8 cellular contexts compared by ENCODE assay signal in the genomic region with DNA sequence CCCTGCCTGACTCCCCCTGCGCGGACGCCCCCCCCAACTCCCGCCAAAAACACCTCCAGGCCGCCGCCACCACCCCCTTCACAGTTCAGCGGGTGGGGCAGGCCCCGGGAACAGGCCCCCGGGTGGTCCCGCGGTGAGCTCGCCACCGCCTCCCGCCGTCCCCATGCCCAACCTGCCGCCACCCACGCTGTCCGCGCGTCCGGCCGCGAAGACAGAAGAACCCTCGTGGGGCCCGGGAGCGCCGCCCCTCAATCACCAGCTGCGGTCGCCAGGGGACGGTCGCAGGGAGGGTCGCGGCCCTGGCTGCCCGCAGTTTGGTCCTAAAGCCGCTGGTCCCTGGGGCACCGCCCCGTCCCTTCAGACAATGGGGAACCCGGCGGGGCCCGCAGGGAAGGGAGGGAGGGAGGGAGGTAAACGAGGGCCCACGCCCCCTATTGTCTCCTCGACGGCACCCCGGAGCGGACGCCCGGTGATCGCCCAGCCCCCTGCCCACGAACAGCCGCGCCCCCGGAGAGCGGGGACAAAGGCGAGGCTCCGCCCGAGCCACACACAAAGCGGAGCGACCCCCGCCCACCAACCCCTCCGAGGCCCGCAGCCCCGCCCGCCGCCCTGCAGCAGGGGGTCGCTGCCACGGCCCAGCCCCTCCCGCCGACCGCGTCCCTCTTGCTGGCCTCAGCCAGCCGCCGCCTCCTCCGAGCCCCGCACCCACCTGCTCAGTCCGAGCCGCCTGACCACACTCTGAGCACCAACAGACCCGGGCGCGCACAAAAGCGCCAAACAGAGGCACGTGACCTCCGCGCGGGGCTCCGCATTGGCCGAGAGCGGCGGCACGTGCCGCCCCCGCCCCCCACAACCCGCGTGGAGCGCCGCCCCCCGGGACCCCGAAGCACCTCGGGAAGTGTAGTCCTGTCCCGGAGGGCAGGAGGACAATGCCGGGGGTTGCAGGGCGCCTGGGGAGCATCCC. TPM values are rescaled to one million over a fixed set of nuclear protein-coding genes. Genes with fewer than 3 reads are reported as not detected.
DNase-seq lines count a peak whose midpoint lies in the region; ATAC-seq and TF ChIP-seq lines count a peak whose summit lies in the region.

Gene STMN1, minus strand, starts transcription at position 740 of the 964 bp plus-strand sequence. CDS start 1,743 bp downstream, outside the sequence.

- H3K4me3 ChIP-seq in RWPE2 (ENCODE audit: severe bottlenecking) (peak within 1 kb of the TSS; percentile 92), fibroblast of pulmonary artery (replicated peaks; ENCODE audit: low read depth, low read length) (peak within 1 kb of the TSS; percentile 73)

- peak within 1 kb of the TSS; percentile 77 for H3K27ac ChIP-seq in RWPE2 (ENCODE audit: poor library complexity, severe bottlenecking)

- H3K4me1 Mint-ChIP-seq in nephron progenitor cell: peaks cover 53% of the 10 kb centered on the region
- H3K4me1 Mint-ChIP-seq in stimulated activated naive CD8-positive, alpha-beta T cell treated with anti-CD3 and anti-CD28 coated beads, Interleukin-15, amount 100 ng/mL, for 72 hours: peaks cover 33% of the 10 kb centered on the region

- no peaks in the 10 kb centered on the region for H3K9me3 Mint-ChIP-seq in nephron progenitor cell
- no peaks in the 10 kb centered on the region for H3K9me3 Mint-ChIP-seq in stimulated activated naive CD8-positive, alpha-beta T cell treated with anti-CD3 and anti-CD28 coated beads, Interleukin-15, amount 100 ng/mL, for 72 hours

- H3K27ac Mint-ChIP-seq in nephron progenitor cell: peak within 1 kb of the TSS; percentile 56
- H3K27ac Mint-ChIP-seq in stimulated activated naive CD8-positive, alpha-beta T cell treated with anti-CD3 and anti-CD28 coated beads, Interleukin-15, amount 100 ng/mL, for 72 hours: peak within 1 kb of the TSS; percentile 89 to 97

- H3K27me3 ChIP-seq in RWPE2 (ENCODE audit: insufficient read depth, poor library complexity, severe bottlenecking): no peaks in the 10 kb centered on the region

- DNase-seq in Daoy (ENCODE audit: low read depth): peak; percentile 98
- DNase-seq in LHCN-M2 (ENCODE audit: low read depth): peak; percentile 95
- peak; percentile 95 for DNase-seq in RWPE2 (ENCODE audit: low spot score)
- peak; percentile 82 for DNase-seq in activated effector memory CD4-positive, alpha-beta T cell treated with Interleukin-2 at 50 U/mL for 16 hours
- DNase-seq in fibroblast of pulmonary artery (ENCODE audit: low read depth): peak; percentile 90
- DNase-seq in nephron progenitor cell: peak; percentile 95
- peak; percentile 85 to 89 for DNase-seq in stimulated activated naive CD8-positive, alpha-beta T cell treated with anti-CD3 and anti-CD28 coated beads, Interleukin-15, amount 100 ng/mL, for 72 hours

- ATAC-seq in GM21786 (IDR thresholded peaks at IDR 0.05; ENCODE audit: unreplicated experiment) (peak; percentile 60), RWPE2 (ENCODE audit: low read depth) (peak; percentile 83)
- ATAC-seq in stimulated activated naive CD8-positive, alpha-beta T cell treated with anti-CD3 and anti-CD28 coated beads, Interleukin-15, amount 100 ng/mL, for 72 hours: peak; percentile 81

- peaks cover 43% of the 10 kb centered on the region for H3K36me3 ChIP-seq in RWPE2 (ENCODE audit: low read depth)

- TF ChIP-seq CTCF in RWPE2 (IDR thresholded peaks at IDR 0.05; ENCODE audit: poor library complexity, severe bottlenecking) (no peak), fibroblast of pulmonary artery (IDR thresholded peaks at IDR 0.05; ENCODE audit: low read length, missing control alignments) (no peak), nephron progenitor cell (IDR thresholded peaks at IDR 0.05) (no peak)

- peaks cover 34% of the 10 kb centered on the region for H3K36me3 Mint-ChIP-seq in nephron progenitor cell (ENCODE audit: low read depth)

- peaks cover 11% of the 10 kb centered on the region for H3K4me1 ChIP-seq in RWPE2 (ENCODE audit: insufficient read depth, poor library complexity, severe bottlenecking)

- peak within 1 kb of the TSS; percentile 96 for H3K4me3 Mint-ChIP-seq in nephron progenitor cell
- peak within 1 kb of the TSS; percentile 86 to 90 for H3K4me3 Mint-ChIP-seq in stimulated activated naive CD8-positive, alpha-beta T cell treated with anti-CD3 and anti-CD28 coated beads, Interleukin-15, amount 100 ng/mL, for 72 hours

- H3K9me3 ChIP-seq in RWPE2 (ENCODE audit: severe bottlenecking): no peaks in the 10 kb centered on the region

- H3K27me3 Mint-ChIP-seq in nephron progenitor cell (ENCODE audit: low read depth, poor library complexity): no peaks in the 10 kb centered on the region
- peaks cover 12% of the 10 kb centered on the region for H3K27me3 Mint-ChIP-seq in stimulated activated naive CD8-positive, alpha-beta T cell treated with anti-CD3 and anti-CD28 coated beads, Interleukin-15, amount 100 ng/mL, for 72 hours

RNA-seq across cellular contexts. Expression of gene STMN1, which starts in this region (rescaled TPM):
- total RNA-seq in Daoy (2014; rRNA removed; shearing (Covaris generic)): 307 and 396 TPM in 2 replicates
- 253 and 288 TPM in 2 replicates for total RNA-seq in LHCN-M2 (2014; rRNA removed)
- 548 TPM for polyA plus RNA-seq in LHCN-M2 (2012)

Comparison
In these comparisons a context has a peak if more than half of its experiments do, and no peak if none do; other contexts are left out.
1. Peak in every context shown above with its lines: DNase-seq, ATAC-seq, H3K4me3 ChIP-seq and H3K27ac ChIP-seq.